Comparison of ENCODE assay signal across 8 cellular contexts in the genomic region with DNA sequence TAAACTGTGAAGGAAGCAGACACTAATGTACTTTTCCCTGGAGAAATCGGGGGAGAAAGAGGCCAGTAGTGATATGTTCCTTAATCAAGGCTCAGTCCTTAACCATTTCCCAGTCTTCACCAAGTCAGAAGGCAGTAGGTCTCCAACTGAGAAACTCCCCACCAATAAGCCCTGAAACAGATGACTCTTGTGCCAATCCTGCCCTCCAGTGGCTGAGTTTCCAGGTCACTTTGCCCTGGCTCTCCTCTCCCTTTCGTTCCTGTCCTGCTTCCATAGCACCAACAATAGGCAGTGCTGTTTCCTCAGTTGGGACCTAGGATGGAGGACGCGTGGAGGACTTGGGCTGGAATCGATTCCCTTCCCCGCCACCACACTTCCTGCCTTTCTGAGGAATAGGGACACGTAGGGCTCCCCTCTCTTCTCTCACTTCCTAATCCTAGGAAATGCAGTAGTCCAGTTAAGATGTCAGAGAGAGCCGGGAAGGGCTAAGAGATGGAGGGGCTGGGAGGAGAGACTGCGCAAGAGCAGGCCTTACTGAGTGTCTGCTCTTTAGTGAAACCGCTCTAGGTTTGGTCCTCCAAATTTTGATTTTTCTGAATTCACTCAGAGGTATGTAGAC. TPM values are rescaled to one million over a fixed set of nuclear protein-coding genes. Genes with fewer than 3 reads are reported as not detected.
DNase-seq lines count a peak whose midpoint lies in the region; ATAC-seq and TF ChIP-seq lines count a peak whose summit lies in the region.

No MANE protein-coding gene starts in this region.

- H3K36me3 ChIP-seq in left ventricle myocardium inferior: peaks cover 41% of the 10 kb centered on the region

- DNase-seq in left ventricle myocardium inferior (no peak), Right ventricle myocardium inferior (ENCODE audit: missing footprints) (no peak), HT-29 (ENCODE audit: low spot score) (peak; percentile 91), OCI-M2 (lab: John Stamatoyannopoulos, UW; ENCODE audit: unreplicated experiment) (peak; percentile 16), dedifferentiated amniotic fluid mesenchymal stem cell (ENCODE audit: extremely low spot score) (peak; percentile 63), neural crest cell (ENCODE audit: low read depth, low spot score) (peak; percentile 51)

- H3K27me3 ChIP-seq in left ventricle myocardium inferior (ENCODE audit: low read depth): no peaks in the 10 kb centered on the region

- TF ChIP-seq CTCF in left ventricle myocardium inferior (IDR thresholded peaks at IDR 0.05; ENCODE audit: borderline replicate concordance) (peak; percentile 14), neural crest cell (conservative IDR thresholded peaks at IDR 0.05) (peak; percentile 62)

- no peaks in the 10 kb centered on the region for H3K4me1 ChIP-seq in left ventricle myocardium inferior

- H3K36me3 Mint-ChIP-seq in neural crest cell (ENCODE audit: low read depth): no peaks in the 10 kb centered on the region

- no peaks in the 10 kb centered on the region for H3K9me3 Mint-ChIP-seq in neural crest cell

- H3K4me3 Mint-ChIP-seq in neural crest cell: no peak overlapping the region

- H3K4me1 Mint-ChIP-seq in neural crest cell: no peaks in the 10 kb centered on the region

- H3K27ac ChIP-seq in left ventricle myocardium inferior (replicated peaks): no peak overlapping the region

- no peak overlapping the region for H3K4me3 ChIP-seq in left ventricle myocardium inferior

- ATAC-seq in Right ventricle myocardium inferior (no peak), GM21528 (IDR thresholded peaks at IDR 0.05; ENCODE audit: low FRiP score, unreplicated experiment) (no peak), GM21367 (IDR thresholded peaks at IDR 0.05; ENCODE audit: unreplicated experiment) (no peak)

- H3K27me3 Mint-ChIP-seq in neural crest cell (ENCODE audit: low read depth): peaks cover 10% of the 10 kb centered on the region

- no peaks in the 10 kb centered on the region for H3K9me3 ChIP-seq in left ventricle myocardium inferior (replicated peaks)

- intact Hi-C loops in left ventricle myocardium inferior (cut with micrococcal nuclease): no loop called here
- intact Hi-C loops in Right ventricle myocardium inferior (cut with DNase I): no loop called here

- peak overlapping the region; percentile 86 for H3K27ac Mint-ChIP-seq in neural crest cell (ENCODE audit: unreplicated experiment)

RNA-seq across cellular contexts. Expression of a gene that starts 23.4 kb away (rescaled TPM):
- not detected for total RNA-seq in left ventricle myocardium inferior
- not detected for total RNA-seq in Right ventricle myocardium inferior
- total RNA-seq in HT-29 (2014; rRNA removed; shearing (Covaris generic)): 0.29 TPM in 1 of 2 replicates, not detected in the other
- total RNA-seq in neural crest cell: 0.20 and 0.84 TPM in 2 replicates

Comparison
In these comparisons a context has a peak if more than half of its experiments do, and no peak if none do; other contexts are left out.
1. DNase-seq: peak in HT-29 (single experiment), OCI-M2 (single experiment), dedifferentiated amniotic fluid mesenchymal stem cell (single experiment) and neural crest cell (single experiment); none in left ventricle myocardium inferior (single experiment) and Right ventricle myocardium inferior (single experiment).